1 cellular context compared by ENCODE assay signal in genomic region chr1:36123357-36123756, GRCh38.
TF ChIP-seq lines count a peak whose summit lies in the region.

No MANE protein-coding gene starts in this region.

TF ChIP-seq in GM12878, 131 proteins besides CTCF, POLR2A, EP300 and RAD21 (continued from another document):
- TF ChIP-seq, protein P1, sequence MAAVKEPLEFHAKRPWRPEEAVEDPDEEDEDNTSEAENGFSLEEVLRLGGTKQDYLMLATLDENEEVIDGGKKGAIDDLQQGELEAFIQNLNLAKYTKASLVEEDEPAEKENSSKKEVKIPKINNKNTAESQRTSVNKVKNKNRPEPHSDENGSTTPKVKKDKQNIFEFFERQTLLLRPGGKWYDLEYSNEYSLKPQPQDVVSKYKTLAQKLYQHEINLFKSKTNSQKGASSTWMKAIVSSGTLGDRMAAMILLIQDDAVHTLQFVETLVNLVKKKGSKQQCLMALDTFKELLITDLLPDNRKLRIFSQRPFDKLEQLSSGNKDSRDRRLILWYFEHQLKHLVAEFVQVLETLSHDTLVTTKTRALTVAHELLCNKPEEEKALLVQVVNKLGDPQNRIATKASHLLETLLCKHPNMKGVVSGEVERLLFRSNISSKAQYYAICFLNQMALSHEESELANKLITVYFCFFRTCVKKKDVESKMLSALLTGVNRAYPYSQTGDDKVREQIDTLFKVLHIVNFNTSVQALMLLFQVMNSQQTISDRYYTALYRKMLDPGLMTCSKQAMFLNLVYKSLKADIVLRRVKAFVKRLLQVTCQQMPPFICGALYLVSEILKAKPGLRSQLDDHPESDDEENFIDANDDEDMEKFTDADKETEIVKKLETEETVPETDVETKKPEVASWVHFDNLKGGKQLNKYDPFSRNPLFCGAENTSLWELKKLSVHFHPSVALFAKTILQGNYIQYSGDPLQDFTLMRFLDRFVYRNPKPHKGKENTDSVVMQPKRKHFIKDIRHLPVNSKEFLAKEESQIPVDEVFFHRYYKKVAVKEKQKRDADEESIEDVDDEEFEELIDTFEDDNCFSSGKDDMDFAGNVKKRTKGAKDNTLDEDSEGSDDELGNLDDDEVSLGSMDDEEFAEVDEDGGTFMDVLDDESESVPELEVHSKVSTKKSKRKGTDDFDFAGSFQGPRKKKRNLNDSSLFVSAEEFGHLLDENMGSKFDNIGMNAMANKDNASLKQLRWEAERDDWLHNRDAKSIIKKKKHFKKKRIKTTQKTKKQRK (IDR thresholded peaks at IDR 0.05; ENCODE audit: low read depth, low read length): no peak
- no peak for TF ChIP-seq TARDBP (IDR thresholded peaks at IDR 0.05; ENCODE audit: borderline replicate concordance)
- TF ChIP-seq MLLT1 (IDR thresholded peaks at IDR 0.05): no peak
- TF ChIP-seq NBN (IDR thresholded peaks at IDR 0.05): peak; percentile 81
- TF ChIP-seq YY1 (IDR thresholded peaks at IDR 0.05; ENCODE audit: low read depth, low read length): no peak
- no peak for TF ChIP-seq SPI1 (IDR thresholded peaks at IDR 0.05; ENCODE audit: borderline replicate concordance, insufficient read depth, low read depth, low read length)
- TF ChIP-seq ZNF24 (IDR thresholded peaks at IDR 0.05): no peak
- TF ChIP-seq POLR2AphosphoS2 (IDR thresholded peaks at IDR 0.05; ENCODE audit: low read depth, low read length): no peak
- no peak for TF ChIP-seq PML (IDR thresholded peaks at IDR 0.05; ENCODE audit: low read length)
- TF ChIP-seq, protein P2, sequence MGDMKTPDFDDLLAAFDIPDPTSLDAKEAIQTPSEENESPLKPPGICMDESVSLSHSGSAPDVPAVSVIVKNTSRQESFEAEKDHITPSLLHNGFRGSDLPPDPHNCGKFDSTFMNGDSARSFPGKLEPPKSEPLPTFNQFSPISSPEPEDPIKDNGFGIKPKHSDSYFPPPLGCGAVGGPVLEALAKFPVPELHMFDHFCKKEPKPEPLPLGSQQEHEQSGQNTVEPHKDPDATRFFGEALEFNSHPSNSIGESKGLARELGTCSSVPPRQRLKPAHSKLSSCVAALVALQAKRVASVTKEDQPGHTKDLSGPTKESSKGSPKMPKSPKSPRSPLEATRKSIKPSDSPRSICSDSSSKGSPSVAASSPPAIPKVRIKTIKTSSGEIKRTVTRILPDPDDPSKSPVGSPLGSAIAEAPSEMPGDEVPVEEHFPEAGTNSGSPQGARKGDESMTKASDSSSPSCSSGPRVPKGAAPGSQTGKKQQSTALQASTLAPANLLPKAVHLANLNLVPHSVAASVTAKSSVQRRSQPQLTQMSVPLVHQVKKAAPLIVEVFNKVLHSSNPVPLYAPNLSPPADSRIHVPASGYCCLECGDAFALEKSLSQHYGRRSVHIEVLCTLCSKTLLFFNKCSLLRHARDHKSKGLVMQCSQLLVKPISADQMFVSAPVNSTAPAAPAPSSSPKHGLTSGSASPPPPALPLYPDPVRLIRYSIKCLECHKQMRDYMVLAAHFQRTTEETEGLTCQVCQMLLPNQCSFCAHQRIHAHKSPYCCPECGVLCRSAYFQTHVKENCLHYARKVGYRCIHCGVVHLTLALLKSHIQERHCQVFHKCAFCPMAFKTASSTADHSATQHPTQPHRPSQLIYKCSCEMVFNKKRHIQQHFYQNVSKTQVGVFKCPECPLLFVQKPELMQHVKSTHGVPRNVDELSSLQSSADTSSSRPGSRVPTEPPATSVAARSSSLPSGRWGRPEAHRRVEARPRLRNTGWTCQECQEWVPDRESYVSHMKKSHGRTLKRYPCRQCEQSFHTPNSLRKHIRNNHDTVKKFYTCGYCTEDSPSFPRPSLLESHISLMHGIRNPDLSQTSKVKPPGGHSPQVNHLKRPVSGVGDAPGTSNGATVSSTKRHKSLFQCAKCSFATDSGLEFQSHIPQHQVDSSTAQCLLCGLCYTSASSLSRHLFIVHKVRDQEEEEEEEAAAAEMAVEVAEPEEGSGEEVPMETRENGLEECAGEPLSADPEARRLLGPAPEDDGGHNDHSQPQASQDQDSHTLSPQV (IDR thresholded peaks at IDR 0.05): no peak
- peak; percentile 60; the same call in 1 of the 2 replicates for TF ChIP-seq IRF4 (IDR thresholded peaks at IDR 0.05; ENCODE audit: low read depth, low read length)
- TF ChIP-seq USF2 (IDR thresholded peaks at IDR 0.05; ENCODE audit: borderline replicate concordance, low read depth, low read length): peak; percentile 18; the same call in 1 of the 2 replicates
- TF ChIP-seq, protein P3, sequence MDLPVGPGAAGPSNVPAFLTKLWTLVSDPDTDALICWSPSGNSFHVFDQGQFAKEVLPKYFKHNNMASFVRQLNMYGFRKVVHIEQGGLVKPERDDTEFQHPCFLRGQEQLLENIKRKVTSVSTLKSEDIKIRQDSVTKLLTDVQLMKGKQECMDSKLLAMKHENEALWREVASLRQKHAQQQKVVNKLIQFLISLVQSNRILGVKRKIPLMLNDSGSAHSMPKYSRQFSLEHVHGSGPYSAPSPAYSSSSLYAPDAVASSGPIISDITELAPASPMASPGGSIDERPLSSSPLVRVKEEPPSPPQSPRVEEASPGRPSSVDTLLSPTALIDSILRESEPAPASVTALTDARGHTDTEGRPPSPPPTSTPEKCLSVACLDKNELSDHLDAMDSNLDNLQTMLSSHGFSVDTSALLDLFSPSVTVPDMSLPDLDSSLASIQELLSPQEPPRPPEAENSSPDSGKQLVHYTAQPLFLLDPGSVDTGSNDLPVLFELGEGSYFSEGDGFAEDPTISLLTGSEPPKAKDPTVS (IDR thresholded peaks at IDR 0.05; ENCODE audit: low read depth, low read length): no peak
- TF ChIP-seq HDAC2 (IDR thresholded peaks at IDR 0.05): no peak
- no peak for TF ChIP-seq ZBED1 (IDR thresholded peaks at IDR 0.05; ENCODE audit: borderline replicate concordance)
